15 cellular contexts compared by ENCODE assay signal in genomic region chr3:86982883-86983282, GRCh38. TPM values are rescaled to one million over a fixed set of nuclear protein-coding genes. Genes with fewer than 3 reads are reported as not detected.
A peak's percentile ranks its signal among the peaks of the same experiment; 100 is the strongest.
DNase-seq lines count a peak whose midpoint lies in the region; ATAC-seq and TF ChIP-seq lines count a peak whose summit lies in the region.
"Had no signal": no experiment of that assay in that cellular context is flagged by ENCODE, and none has a peak within 500 bp of the region (broad histone marks: within the 10 kb centered on the region; RNA-seq: fewer than 3 reads in every experiment).

No MANE protein-coding gene starts in this region.

- no peak overlapping the region for H4K91ac ChIP-seq in H9 (ENCODE audit: insufficient read length, low read depth, low read length)

- H3K27ac ChIP-seq in testis, result peak overlapping the region; percentile 40 to 96
- no peak overlapping the region for H3K27ac ChIP-seq in H9 (ENCODE audit: insufficient read length, low read depth, low read length)

- H3K9me3 ChIP-seq in HAP-1, result no peaks in the 10 kb centered on the region
- no peaks in the 10 kb centered on the region for H3K9me3 ChIP-seq in testis
- no peaks in the 10 kb centered on the region for H3K9me3 ChIP-seq in H9 (ENCODE audit: control insufficient read depth, low read depth, low read length)

- TF ChIP-seq CTCF in cardiac fibroblast (IDR thresholded peaks at IDR 0.05; ENCODE audit: low read depth, low read length), result no peak
- TF ChIP-seq CTCF in testis (IDR thresholded peaks at IDR 0.05), result no peak
- no peak for TF ChIP-seq CTCF in H9 (conservative IDR thresholded peaks at IDR 0.05)

- H3K27me3 Mint-ChIP-seq in H9 (ENCODE audit: low read depth), result no peaks in the 10 kb centered on the region
- H3K27me3 Mint-ChIP-seq in activated CD8-positive, alpha-beta T cell treated with anti-CD3 and anti-CD28 coated beads, Interleukin-2, amount 10 ng/mL, durations not matched to agents 7 days and 5 days (ENCODE audit: low read depth), result no peaks in the 10 kb centered on the region
- H3K27me3 Mint-ChIP-seq: activated CD4-positive, alpha-beta memory T cell treated with anti-CD3 and anti-CD28 coated beads, Interleukin-2, amount 10 ng/mL, durations not matched to agents 7 days and 5 days had no signal

- H3K14ac ChIP-seq in H9 (ENCODE audit: insufficient read depth, low read length), result no peak overlapping the region

- H3K27me3 ChIP-seq in HAP-1 (ENCODE audit: low read depth), result no peaks in the 10 kb centered on the region
- H3K27me3 ChIP-seq in testis, result no peaks in the 10 kb centered on the region
- no peaks in the 10 kb centered on the region for H3K27me3 ChIP-seq in H9 (ENCODE audit: insufficient read depth, low read length)

- DNase-seq in HAP-1 (ENCODE audit: low spot score in 2 of 2) (peak; percentile 22 to 26), cardiac fibroblast (ENCODE audit: low read depth in 2 of 2) (peak; percentile 94), iris pigment epithelial cell (ENCODE audit: low read depth) (peak; percentile 83), testis (no peak), H9 (no peak), pons (ENCODE audit: low spot score) (no peak), NCI-H524 treated with DMSO at 0.1 percent for 48 hours (lab: John Stamatoyannopoulos, UW) (no peak)
- no peak for DNase-seq in activated CD8-positive, alpha-beta T cell treated with anti-CD3 and anti-CD28 coated beads, Interleukin-2, amount 10 ng/mL, durations not matched to agents 7 days and 5 days
- DNase-seq: activated CD4-positive, alpha-beta memory T cell treated with anti-CD3 and anti-CD28 coated beads, Interleukin-2, amount 10 ng/mL, durations not matched to agents 7 days and 5 days; activated naive CD4-positive, alpha-beta T cell treated with anti-CD3 and anti-CD28 coated beads, Interleukin-2, amount 50 U/mL, for 16 hours; effector memory CD4-positive, alpha-beta T cell; naive thymus-derived CD8-positive, alpha-beta T cell; NCI-H2029; T-helper 2 cell had no signal

- in situ Hi-C loops in HAP-1 (cut with MboI; ENCODE audit: low sequenced_read_pairs), result loop anchor here (25.0 kb wide), 1 partner anchor 196 kb away; no protein-coding TSS in a partner anchor

- H3K56ac ChIP-seq in H9 (ENCODE audit: insufficient read length, low read depth, low read length), result no peak overlapping the region

- H3K9me3 Mint-ChIP-seq in H9, result no peaks in the 10 kb centered on the region
- no peaks in the 10 kb centered on the region for H3K9me3 Mint-ChIP-seq in activated CD8-positive, alpha-beta T cell treated with anti-CD3 and anti-CD28 coated beads, Interleukin-2, amount 10 ng/mL, durations not matched to agents 7 days and 5 days (ENCODE audit: insufficient read depth)
- H3K9me3 Mint-ChIP-seq: activated CD4-positive, alpha-beta memory T cell treated with anti-CD3 and anti-CD28 coated beads, Interleukin-2, amount 10 ng/mL, durations not matched to agents 7 days and 5 days; GM23338; naive thymus-derived CD8-positive, alpha-beta T cell had no signal

- H3K79me1 ChIP-seq in H9 (ENCODE audit: insufficient read depth, low read depth, low read length, poor library complexity, severe bottlenecking), result no peaks in the 10 kb centered on the region

- CTCF ChIA-PET in activated CD8-positive, alpha-beta T cell treated with anti-CD3 and anti-CD28 coated beads, Interleukin-2, amount 10 ng/mL, durations not matched to agents 7 days and 5 days (lab: Charles Lee), result no interaction called here

- no peak overlapping the region for H3K27ac Mint-ChIP-seq in H9
- H3K27ac Mint-ChIP-seq in activated CD8-positive, alpha-beta T cell treated with anti-CD3 and anti-CD28 coated beads, Interleukin-2, amount 10 ng/mL, durations not matched to agents 7 days and 5 days, result no peak overlapping the region
- H3K27ac Mint-ChIP-seq: activated CD4-positive, alpha-beta memory T cell treated with anti-CD3 and anti-CD28 coated beads, Interleukin-2, amount 10 ng/mL, durations not matched to agents 7 days and 5 days; GM23338; naive thymus-derived CD8-positive, alpha-beta T cell had no signal

- WGBS in testis, 2 donors, result 36 to 40% methylated on average over 2 of the region's 2 CpGs
- no CpG with 5 or more reads among the region's 2 CpGs for WGBS in H9 (ENCODE audit: extremely low coverage, insufficient read length, low lambda C conversion rate)

- H2BK12ac ChIP-seq in H9 (ENCODE audit: insufficient read length, low read depth, low read length), result no peak overlapping the region

- H3K4me1 ChIP-seq in HAP-1, result peaks cover 16% of the 10 kb centered on the region
- H3K4me1 ChIP-seq in testis, result peaks cover 3% of the 10 kb centered on the region
- H3K4me1 ChIP-seq in H9 (ENCODE audit: insufficient read depth, low read length), result no peaks in the 10 kb centered on the region

- no peaks in the 10 kb centered on the region for H4K20me1 ChIP-seq in H9 (ENCODE audit: control insufficient read depth, insufficient read depth, insufficient read length)

- no peaks in the 10 kb centered on the region; the same call in 1 of the 2 replicates for H3K79me2 ChIP-seq in H9 (ENCODE audit: insufficient read depth, low read length)

- TF ChIP-seq POLR2A in testis (IDR thresholded peaks at IDR 0.05), result no peak

- H2BK15ac ChIP-seq in H9 (ENCODE audit: low read depth, low read length), result no peak overlapping the region

- peaks cover 2 to 3% of the 10 kb centered on the region in 2 experiments; a peak in 3 of 4 replicates for H3K4me1 Mint-ChIP-seq in H9
- H3K4me1 Mint-ChIP-seq in activated CD8-positive, alpha-beta T cell treated with anti-CD3 and anti-CD28 coated beads, Interleukin-2, amount 10 ng/mL, durations not matched to agents 7 days and 5 days (ENCODE audit: low read depth), result no peaks in the 10 kb centered on the region
- H3K4me1 Mint-ChIP-seq: activated CD4-positive, alpha-beta memory T cell treated with anti-CD3 and anti-CD28 coated beads, Interleukin-2, amount 10 ng/mL, durations not matched to agents 7 days and 5 days; GM23338; naive thymus-derived CD8-positive, alpha-beta T cell had no signal

- H3K4me2 ChIP-seq in H9 (ENCODE audit: insufficient read depth, insufficient read length, low read length), result no peak overlapping the region
- H3K4me2 ChIP-seq: GM23338 had no signal

- H2AK5ac ChIP-seq in H9 (ENCODE audit: insufficient read length, low read length), result no peak overlapping the region

- H3K9ac ChIP-seq in H9 (ENCODE audit: extremely low read depth, insufficient read length, low read length), result no peak overlapping the region

- H3K4me3 ChIP-seq in HAP-1 (no peak overlapping the region), cardiac fibroblast (replicated peaks in 1 of 2; ENCODE audit: low read depth in 2 of 2, low read length in 2 of 2) (no peak overlapping the region), testis (no peak overlapping the region)
- H3K4me3 ChIP-seq: GM23338 had no signal

- H2BK120ac ChIP-seq in H9 (ENCODE audit: low read depth, low read length, poor library complexity, severe bottlenecking), result no peak overlapping the region

- no peak overlapping the region for H2BK5ac ChIP-seq in H9 (ENCODE audit: insufficient read length, low read length)

- H3T11ph ChIP-seq in H9 (ENCODE audit: low read length), result no peak overlapping the region

- H2AFZ ChIP-seq in H9 (ENCODE audit: low read length), result no peak overlapping the region
- H2AFZ ChIP-seq: GM23338 had no signal

- no peak overlapping the region for H3K4ac ChIP-seq in H9 (ENCODE audit: low read depth, low read length)

- no peak overlapping the region for H4K8ac ChIP-seq in H9 (replicated peaks; ENCODE audit: insufficient read length, low read depth, low read length)

- H3K18ac ChIP-seq in H9 (ENCODE audit: insufficient read length, low read depth, low read length), result no peak overlapping the region

- H3K4me3 Mint-ChIP-seq in H9, result no peak overlapping the region
- H3K4me3 Mint-ChIP-seq in activated CD8-positive, alpha-beta T cell treated with anti-CD3 and anti-CD28 coated beads, Interleukin-2, amount 10 ng/mL, durations not matched to agents 7 days and 5 days, result no peak overlapping the region
- H3K4me3 Mint-ChIP-seq: activated CD4-positive, alpha-beta memory T cell treated with anti-CD3 and anti-CD28 coated beads, Interleukin-2, amount 10 ng/mL, durations not matched to agents 7 days and 5 days; GM23338; naive thymus-derived CD8-positive, alpha-beta T cell had no signal

- no peak for ATAC-seq in activated CD8-positive, alpha-beta T cell treated with anti-CD3 and anti-CD28 coated beads, Interleukin-2, amount 10 ng/mL, durations not matched to agents 7 days and 5 days
- ATAC-seq: GM23338; naive thymus-derived CD8-positive, alpha-beta T cell had no signal

- no peaks in the 10 kb centered on the region for H3K23me2 ChIP-seq in H9 (ENCODE audit: insufficient read length, low read depth, low read length, poor library complexity, severe bottlenecking)

- intact Hi-C loops in testis (cut with DNase I; ENCODE audit: low total_unique reads), result no loop called here

- H3K36me3 ChIP-seq in HAP-1 (replicated peaks) (no peaks in the 10 kb centered on the region; the same call in 1 of the 2 replicates), testis (ENCODE audit: low read depth, missing control alignments) (no peaks in the 10 kb centered on the region)

- H2BK20ac ChIP-seq in H9 (ENCODE audit: low read depth, low read length, poor library complexity, severe bottlenecking), result no peak overlapping the region

- peaks cover 0 to 6% (median 0%) of the 10 kb centered on the region in 3 experiments; a peak in 2 of 7 replicates for H3K36me3 Mint-ChIP-seq in H9 (ENCODE audit: insufficient read depth in 1 of 3, low read depth in 3 of 3)
- no peaks in the 10 kb centered on the region for H3K36me3 Mint-ChIP-seq in activated CD8-positive, alpha-beta T cell treated with anti-CD3 and anti-CD28 coated beads, Interleukin-2, amount 10 ng/mL, durations not matched to agents 7 days and 5 days (ENCODE audit: low read depth)
- H3K36me3 Mint-ChIP-seq: naive thymus-derived CD8-positive, alpha-beta T cell had no signal

- POLR2A ChIA-PET in activated CD8-positive, alpha-beta T cell treated with anti-CD3 and anti-CD28 coated beads, Interleukin-2, amount 10 ng/mL, durations not matched to agents 7 days and 5 days (lab: Charles Lee), result no interaction called here

- H3K23ac ChIP-seq in H9 (ENCODE audit: insufficient read length, low read depth, low read length), result no peak overlapping the region

- no peak overlapping the region for H4K5ac ChIP-seq in H9 (ENCODE audit: insufficient read length, low read depth, low read length)

RNA-seq across cellular contexts. Expression of gene VGLL3, which starts 8.1 kb away (rescaled TPM):
- total RNA-seq in testis (10 to 100 TPM; 14.3 to 27.6 TPM), H9 (2021) (19.5 and 19.7 TPM in 2 replicates)
- 8.3 TPM for polyA plus RNA-seq in testis (ENCODE audit: insufficient read depth, low read depth, low replicate concordance)
- total RNA-seq in activated CD8-positive, alpha-beta T cell treated with anti-CD3 and anti-CD28 coated beads, Interleukin-2, amount 10 ng/mL, durations not matched to agents 7 days and 5 days, result not detected
- total RNA-seq: activated CD4-positive, alpha-beta memory T cell treated with anti-CD3 and anti-CD28 coated beads, Interleukin-2, amount 10 ng/mL, durations not matched to agents 7 days and 5 days; naive thymus-derived CD8-positive, alpha-beta T cell had no signal
- polyA plus RNA-seq: naive thymus-derived CD8-positive, alpha-beta T cell had no signal

Comparison
In these comparisons a context has a peak if more than half of its experiments do, and no peak if none do; other contexts are left out.
1. DNase-seq: peak in HAP-1 (2 of 2), cardiac fibroblast (2 of 2) and iris pigment epithelial cell (single experiment); none in testis (single experiment), H9 (single experiment), pons (single experiment), activated CD8-positive, alpha-beta T cell treated with anti-CD3 and anti-CD28 coated beads, Interleukin-2, amount 10 ng/mL, durations not matched to agents 7 days and 5 days (single experiment) and NCI-H524 treated with DMSO at 0.1 percent for 48 hours (single experiment).
2. RNA of gene VGLL3, which starts 8.1 kb away (total RNA-seq): 14.3 to 27.6 TPM in testis and 19.5 to 19.7 TPM in H9; not detected in activated CD8-positive, alpha-beta T cell treated with anti-CD3 and anti-CD28 coated beads, Interleukin-2, amount 10 ng/mL, durations not matched to agents 7 days and 5 days; every median in the first group is over 10 times any median in the second.